ENCODE assay signal across 1 cellular context in the genomic region with DNA sequence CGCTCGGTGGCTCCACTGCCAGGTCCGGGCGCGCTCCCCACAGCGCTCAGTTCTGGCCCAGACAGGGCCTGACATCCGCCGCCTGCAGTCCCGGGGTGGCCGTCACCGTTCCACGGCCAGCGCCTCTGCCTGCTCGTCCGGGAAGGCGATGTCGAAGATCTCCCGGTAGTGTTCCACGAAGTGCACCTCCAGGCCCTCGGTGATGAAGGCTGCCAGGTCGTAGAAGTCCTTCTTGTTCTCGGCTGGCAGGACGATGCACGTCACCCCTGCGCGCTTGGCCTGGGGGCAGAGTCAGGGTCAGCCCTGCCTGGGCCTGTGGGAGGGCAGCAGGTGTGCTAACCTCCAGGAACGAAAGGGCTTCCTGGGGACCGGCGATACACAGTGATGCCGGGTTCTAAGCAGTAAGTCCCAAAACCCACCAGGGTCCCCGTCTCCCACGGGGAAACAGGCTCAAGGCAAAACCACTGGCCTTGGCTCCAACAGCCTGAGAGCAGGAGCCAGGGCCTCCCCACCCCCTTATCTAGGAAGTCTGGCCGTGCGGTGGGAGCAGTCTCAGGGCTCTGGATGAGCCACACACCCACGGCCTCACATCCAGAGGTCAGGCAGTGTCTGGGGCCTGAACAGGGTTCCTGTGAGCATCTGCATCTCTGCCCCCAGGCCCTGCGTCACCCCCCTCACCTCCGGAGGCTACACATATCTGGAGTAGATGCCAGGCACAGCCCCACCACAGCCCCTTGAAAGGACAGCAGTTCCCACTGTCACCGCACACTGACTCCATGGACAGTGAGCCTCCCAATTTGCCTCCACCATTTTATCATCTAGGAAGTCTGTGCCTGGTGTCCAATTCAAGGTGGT.
TF ChIP-seq lines count a peak whose summit lies in the region.

No MANE protein-coding gene starts in this region.

TF ChIP-seq in GM12878, 131 proteins besides CTCF, POLR2A, EP300 and RAD21 (continued from another document):
- TF ChIP-seq ZBTB4 (CRISPR knock-in tag; IDR thresholded peaks at IDR 0.05) (no peak), BRCA1 (IDR thresholded peaks at IDR 0.05; ENCODE audit: low read depth, low read length) (no peak), IRF3 (IDR thresholded peaks at IDR 0.05) (no peak), HDAC6 (IDR thresholded peaks at IDR 0.05; ENCODE audit: unreplicated experiment) (no peak)
- TF ChIP-seq, protein P1, sequence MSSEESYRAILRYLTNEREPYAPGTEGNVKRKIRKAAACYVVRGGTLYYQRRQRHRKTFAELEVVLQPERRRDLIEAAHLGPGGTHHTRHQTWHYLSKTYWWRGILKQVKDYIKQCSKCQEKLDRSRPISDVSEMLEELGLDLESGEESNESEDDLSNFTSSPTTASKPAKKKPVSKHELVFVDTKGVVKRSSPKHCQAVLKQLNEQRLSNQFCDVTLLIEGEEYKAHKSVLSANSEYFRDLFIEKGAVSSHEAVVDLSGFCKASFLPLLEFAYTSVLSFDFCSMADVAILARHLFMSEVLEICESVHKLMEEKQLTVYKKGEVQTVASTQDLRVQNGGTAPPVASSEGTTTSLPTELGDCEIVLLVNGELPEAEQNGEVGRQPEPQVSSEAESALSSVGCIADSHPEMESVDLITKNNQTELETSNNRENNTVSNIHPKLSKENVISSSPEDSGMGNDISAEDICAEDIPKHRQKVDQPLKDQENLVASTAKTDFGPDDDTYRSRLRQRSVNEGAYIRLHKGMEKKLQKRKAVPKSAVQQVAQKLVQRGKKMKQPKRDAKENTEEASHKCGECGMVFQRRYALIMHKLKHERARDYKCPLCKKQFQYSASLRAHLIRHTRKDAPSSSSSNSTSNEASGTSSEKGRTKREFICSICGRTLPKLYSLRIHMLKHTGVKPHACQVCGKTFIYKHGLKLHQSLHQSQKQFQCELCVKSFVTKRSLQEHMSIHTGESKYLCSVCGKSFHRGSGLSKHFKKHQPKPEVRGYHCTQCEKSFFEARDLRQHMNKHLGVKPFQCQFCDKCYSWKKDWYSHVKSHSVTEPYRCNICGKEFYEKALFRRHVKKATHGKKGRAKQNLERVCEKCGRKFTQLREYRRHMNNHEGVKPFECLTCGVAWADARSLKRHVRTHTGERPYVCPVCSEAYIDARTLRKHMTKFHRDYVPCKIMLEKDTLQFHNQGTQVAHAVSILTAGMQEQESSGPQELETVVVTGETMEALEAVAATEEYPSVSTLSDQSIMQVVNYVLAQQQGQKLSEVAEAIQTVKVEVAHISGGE (CRISPR knock-in tag; IDR thresholded peaks at IDR 0.05): no peak
- TF ChIP-seq, protein P2, sequence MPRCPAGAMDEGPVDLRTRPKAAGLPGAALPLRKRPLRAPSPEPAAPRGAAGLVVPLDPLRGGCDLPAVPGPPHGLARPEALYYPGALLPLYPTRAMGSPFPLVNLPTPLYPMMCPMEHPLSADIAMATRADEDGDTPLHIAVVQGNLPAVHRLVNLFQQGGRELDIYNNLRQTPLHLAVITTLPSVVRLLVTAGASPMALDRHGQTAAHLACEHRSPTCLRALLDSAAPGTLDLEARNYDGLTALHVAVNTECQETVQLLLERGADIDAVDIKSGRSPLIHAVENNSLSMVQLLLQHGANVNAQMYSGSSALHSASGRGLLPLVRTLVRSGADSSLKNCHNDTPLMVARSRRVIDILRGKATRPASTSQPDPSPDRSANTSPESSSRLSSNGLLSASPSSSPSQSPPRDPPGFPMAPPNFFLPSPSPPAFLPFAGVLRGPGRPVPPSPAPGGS (IDR thresholded peaks at IDR 0.05; ENCODE audit: borderline replicate concordance, insufficient read depth, low read depth, low read length, poor library complexity, severe bottlenecking): peak; percentile 31
